Comparison of ENCODE assay signal across 8 cellular contexts in the genomic region with DNA sequence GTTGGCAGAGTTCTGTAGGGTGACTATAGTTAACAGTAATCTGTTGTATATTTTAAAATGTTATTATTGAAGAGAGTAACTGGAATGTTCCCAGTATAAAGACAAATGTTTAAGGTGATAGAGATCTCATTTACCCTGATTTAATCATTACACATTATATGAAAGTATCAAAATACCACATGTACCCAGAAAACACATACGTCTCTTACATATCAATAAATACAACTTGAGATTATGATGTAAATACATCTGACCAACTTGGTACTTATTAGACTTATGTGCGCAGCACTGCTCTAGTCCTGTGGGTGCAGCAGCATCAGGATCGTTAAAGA. TPM values are rescaled to one million over a fixed set of nuclear protein-coding genes. Genes with fewer than 3 reads are reported as not detected.
DNase-seq lines count a peak whose midpoint lies in the region; ATAC-seq and TF ChIP-seq lines count a peak whose summit lies in the region.

No MANE protein-coding gene starts in this region.

- H3K4me3 ChIP-seq in GM23338 = peak overlapping the region; percentile 92
- peak overlapping the region; percentile 97 for H3K4me3 ChIP-seq in WERI-Rb-1 (ENCODE audit: low read depth, low read length)
- H3K4me3 ChIP-seq in skeletal muscle cell (ENCODE audit: low read depth, low read length) = peak overlapping the region; percentile 85

- peaks cover 12% of the 10 kb centered on the region; the same call in 1 of the 2 replicates for H4K20me1 ChIP-seq in GM23338 (replicated peaks; ENCODE audit: insufficient read depth)

- H3K9me2 ChIP-seq in GM23338 (ENCODE audit: insufficient read depth) = no peaks in the 10 kb centered on the region

- no peak for DNase-seq in GM23338 (ENCODE audit: low spot score)
- DNase-seq in WERI-Rb-1 = no peak
- DNase-seq in foreskin keratinocyte = no peak
- no peak for DNase-seq in skeletal muscle cell (ENCODE audit: low read depth)
- no peak for DNase-seq in ACHN
- DNase-seq in NCI-H524 treated with DMSO at 0.1 percent for 48 hours (lab: John Stamatoyannopoulos, UW) = no peak
- DNase-seq in NCI-H2029 treated with DMSO at 0.1 percent for 48 hours (lab: John Stamatoyannopoulos, UW) = no peak

- no peaks in the 10 kb centered on the region for H3K27me3 ChIP-seq in GM23338 (ENCODE audit: insufficient read depth)
- H3K27me3 ChIP-seq in WERI-Rb-1 (ENCODE audit: insufficient read depth, low read depth, severe bottlenecking) = no peaks in the 10 kb centered on the region
- H3K27me3 ChIP-seq in foreskin keratinocyte = no peaks in the 10 kb centered on the region

- in situ Hi-C loops in ACHN (cut with HindIII; ENCODE audit: low pct_ligation_motif_present, low pct_unique_long_range_greater_than_20kb, low sequenced_read_pairs) = no loop called here

- peak overlapping the region; percentile 92 for H3K27ac Mint-ChIP-seq in GM23338

- H3K36me3 ChIP-seq in GM23338 (ENCODE audit: insufficient read depth) (peaks cover 28% of the 10 kb centered on the region), WERI-Rb-1 (peaks cover 29% of the 10 kb centered on the region)

- H2AFZ ChIP-seq in GM23338 = peak overlapping the region; percentile 91; the same call in 1 of the 2 replicates

- peaks cover 6% of the 10 kb centered on the region; the same call in 1 of the 3 replicates for H3K4me1 Mint-ChIP-seq in GM23338

- peak overlapping the region; percentile 83 for H3K4me2 ChIP-seq in GM23338

- no peaks in the 10 kb centered on the region for H3K9me3 ChIP-seq in WERI-Rb-1 (ENCODE audit: severe bottlenecking)

- peaks cover 40% of the 10 kb centered on the region for H3K79me2 ChIP-seq in GM23338 (replicated peaks; ENCODE audit: insufficient read depth)

- H3K27ac ChIP-seq in GM23338 (ENCODE audit: low read depth) = peak overlapping the region; percentile 89
- H3K27ac ChIP-seq in WERI-Rb-1 = peak overlapping the region; percentile 88
- peak overlapping the region; percentile 61 for H3K27ac ChIP-seq in foreskin keratinocyte

- ATAC-seq in GM23338 = no peak
- no peak for ATAC-seq in foreskin keratinocyte
- ATAC-seq in GM19351 (IDR thresholded peaks at IDR 0.05; ENCODE audit: unreplicated experiment) = no peak

- TF ChIP-seq CTCF in GM23338 (conservative IDR thresholded peaks at IDR 0.05; ENCODE audit: low read depth in 2 of 2) (no peak), WERI-Rb-1 (IDR thresholded peaks at IDR 0.05; ENCODE audit: low read depth, low read length) (no peak), foreskin keratinocyte (conservative IDR thresholded peaks at IDR 0.05) (no peak)

- H3K36me3 Mint-ChIP-seq in GM23338 (ENCODE audit: low read depth) = peaks cover 36% of the 10 kb centered on the region

- H3K9me3 Mint-ChIP-seq in GM23338 = no peaks in the 10 kb centered on the region; the same call in 2 of the 3 replicates

- peaks cover 13% of the 10 kb centered on the region for H3K27me3 Mint-ChIP-seq in GM23338 (ENCODE audit: insufficient read depth, low read depth, poor library complexity)

- no peaks in the 10 kb centered on the region; the same call in 1 of the 2 replicates for H3F3A ChIP-seq in GM23338 (replicated peaks; ENCODE audit: low read depth)

- peak overlapping the region; percentile 98 for H3K4me3 Mint-ChIP-seq in GM23338

- H3K4me1 ChIP-seq in GM23338 (ENCODE audit: insufficient read depth) = peaks cover 8% of the 10 kb centered on the region
- peaks cover 4% of the 10 kb centered on the region for H3K4me1 ChIP-seq in foreskin keratinocyte

TF ChIP-seq in GM23338, 12 proteins besides CTCF, POLR2A, EP300 and RAD21 (continues in another document):
- no peak for TF ChIP-seq EZH2 (IDR thresholded peaks at IDR 0.05; ENCODE audit: low read depth, unreplicated experiment)
- TF ChIP-seq EZH2phosphoT487 (IDR thresholded peaks at IDR 0.05; ENCODE audit: unreplicated experiment) = no peak
- no peak for TF ChIP-seq JUNB (IDR thresholded peaks at IDR 0.05; ENCODE audit: unreplicated experiment)
- no peak for TF ChIP-seq STAT1 (IDR thresholded peaks at IDR 0.05; ENCODE audit: unreplicated experiment)
- no peak for TF ChIP-seq NANOG (IDR thresholded peaks at IDR 0.05; ENCODE audit: borderline replicate concordance)
- TF ChIP-seq, protein P1, sequence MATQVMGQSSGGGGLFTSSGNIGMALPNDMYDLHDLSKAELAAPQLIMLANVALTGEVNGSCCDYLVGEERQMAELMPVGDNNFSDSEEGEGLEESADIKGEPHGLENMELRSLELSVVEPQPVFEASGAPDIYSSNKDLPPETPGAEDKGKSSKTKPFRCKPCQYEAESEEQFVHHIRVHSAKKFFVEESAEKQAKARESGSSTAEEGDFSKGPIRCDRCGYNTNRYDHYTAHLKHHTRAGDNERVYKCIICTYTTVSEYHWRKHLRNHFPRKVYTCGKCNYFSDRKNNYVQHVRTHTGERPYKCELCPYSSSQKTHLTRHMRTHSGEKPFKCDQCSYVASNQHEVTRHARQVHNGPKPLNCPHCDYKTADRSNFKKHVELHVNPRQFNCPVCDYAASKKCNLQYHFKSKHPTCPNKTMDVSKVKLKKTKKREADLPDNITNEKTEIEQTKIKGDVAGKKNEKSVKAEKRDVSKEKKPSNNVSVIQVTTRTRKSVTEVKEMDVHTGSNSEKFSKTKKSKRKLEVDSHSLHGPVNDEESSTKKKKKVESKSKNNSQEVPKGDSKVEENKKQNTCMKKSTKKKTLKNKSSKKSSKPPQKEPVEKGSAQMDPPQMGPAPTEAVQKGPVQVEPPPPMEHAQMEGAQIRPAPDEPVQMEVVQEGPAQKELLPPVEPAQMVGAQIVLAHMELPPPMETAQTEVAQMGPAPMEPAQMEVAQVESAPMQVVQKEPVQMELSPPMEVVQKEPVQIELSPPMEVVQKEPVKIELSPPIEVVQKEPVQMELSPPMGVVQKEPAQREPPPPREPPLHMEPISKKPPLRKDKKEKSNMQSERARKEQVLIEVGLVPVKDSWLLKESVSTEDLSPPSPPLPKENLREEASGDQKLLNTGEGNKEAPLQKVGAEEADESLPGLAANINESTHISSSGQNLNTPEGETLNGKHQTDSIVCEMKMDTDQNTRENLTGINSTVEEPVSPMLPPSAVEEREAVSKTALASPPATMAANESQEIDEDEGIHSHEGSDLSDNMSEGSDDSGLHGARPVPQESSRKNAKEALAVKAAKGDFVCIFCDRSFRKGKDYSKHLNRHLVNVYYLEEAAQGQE (IDR thresholded peaks at IDR 0.05; ENCODE audit: unreplicated experiment) = no peak
- TF ChIP-seq POLR2AphosphoS5 (IDR thresholded peaks at IDR 0.05; ENCODE audit: low read depth) = no peak
- TF ChIP-seq ZNF114 (CRISPR knock-in tag; IDR thresholded peaks at IDR 0.05) = no peak
- TF ChIP-seq ZNF331 (CRISPR knock-in tag; IDR thresholded peaks at IDR 0.05; ENCODE audit: low read depth) = no peak
- TF ChIP-seq, protein P2, sequence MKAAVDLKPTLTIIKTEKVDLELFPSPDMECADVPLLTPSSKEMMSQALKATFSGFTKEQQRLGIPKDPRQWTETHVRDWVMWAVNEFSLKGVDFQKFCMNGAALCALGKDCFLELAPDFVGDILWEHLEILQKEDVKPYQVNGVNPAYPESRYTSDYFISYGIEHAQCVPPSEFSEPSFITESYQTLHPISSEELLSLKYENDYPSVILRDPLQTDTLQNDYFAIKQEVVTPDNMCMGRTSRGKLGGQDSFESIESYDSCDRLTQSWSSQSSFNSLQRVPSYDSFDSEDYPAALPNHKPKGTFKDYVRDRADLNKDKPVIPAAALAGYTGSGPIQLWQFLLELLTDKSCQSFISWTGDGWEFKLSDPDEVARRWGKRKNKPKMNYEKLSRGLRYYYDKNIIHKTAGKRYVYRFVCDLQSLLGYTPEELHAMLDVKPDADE (IDR thresholded peaks at IDR 0.05) = no peak
- no peak for TF ChIP-seq CREB1 (CRISPR knock-in tag; IDR thresholded peaks at IDR 0.05; ENCODE audit: low read depth)

RNA-seq across cellular contexts. Expression of a gene that starts 0.7 kb away (rescaled TPM):
- total RNA-seq in GM23338 (2014; rRNA removed; shearing (Covaris generic)) = 178 and 184 TPM in 2 replicates
- 592 and 679 TPM in 2 replicates for polyA plus RNA-seq in GM23338 (2016; fragmentation: Nextera tagmentation; extraction: Ambion mirVana)
- total RNA-seq in foreskin keratinocyte = 205 and 269 TPM in 2 replicates
- 436 and 503 TPM in 2 replicates for polyA plus RNA-seq in foreskin keratinocyte

RNA-seq across cellular contexts. Expression of a gene that starts 20.2 kb away (rescaled TPM):
- total RNA-seq in GM23338 (2014; rRNA removed; shearing (Covaris generic)) = not detected in 2 replicates
- polyA plus RNA-seq in GM23338 (2016; fragmentation: Nextera tagmentation; extraction: Ambion mirVana) (not detected in 2 replicates), foreskin keratinocyte (0.01 TPM in 1 of 2 replicates, not detected in the other)
- 0.07 and 0.14 TPM in 2 replicates for total RNA-seq in foreskin keratinocyte
